In the genomic region with DNA sequence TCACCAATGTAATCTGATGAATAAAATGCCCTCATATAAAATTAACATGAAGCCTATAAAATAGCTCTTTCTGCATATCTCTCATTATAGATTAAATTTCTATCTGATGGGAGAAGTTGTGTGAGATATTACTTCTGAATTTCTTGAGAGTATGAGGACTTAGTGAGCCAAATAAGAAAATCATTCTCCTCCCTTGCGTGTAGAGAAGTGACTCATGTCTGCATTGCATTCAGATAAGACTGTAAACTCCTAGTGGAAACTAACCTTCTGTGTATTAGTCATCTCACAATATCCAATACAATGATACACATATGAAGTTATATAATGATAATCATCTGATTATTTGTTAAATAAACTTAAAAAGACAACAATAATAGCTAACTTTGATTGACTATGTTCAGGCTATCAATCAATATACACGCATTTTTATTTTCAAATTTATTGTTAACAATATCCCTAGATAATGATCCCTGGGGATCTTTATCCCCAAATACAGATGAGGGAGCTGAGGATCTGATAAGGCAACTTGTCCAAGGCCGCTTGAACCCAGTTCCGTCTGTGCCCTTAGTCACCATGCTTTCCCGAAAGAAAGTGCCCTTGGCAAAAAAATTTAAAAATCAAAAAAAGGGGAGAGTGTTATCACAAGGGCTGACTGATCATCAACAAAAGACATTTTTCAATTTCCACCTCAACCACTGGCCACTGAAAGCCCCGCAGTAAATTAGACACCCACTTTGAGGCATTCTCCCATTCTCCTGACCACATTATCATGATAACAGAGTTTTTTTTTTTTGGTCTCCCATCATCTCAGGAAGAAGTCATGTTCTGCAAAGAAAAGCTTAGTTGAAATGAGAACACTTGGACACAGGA, we compare ENCODE assay signal across 17 cellular contexts.
A peak's percentile ranks its signal among the peaks of the same experiment; 100 is the strongest.
DNase-seq lines count a peak whose midpoint lies in the region; ATAC-seq, FAIRE-seq and TF ChIP-seq lines count a peak whose summit lies in the region.
"Had no signal": no experiment of that assay in that cellular context is flagged by ENCODE, and none has a peak within 500 bp of the region (broad histone marks: within the 10 kb centered on the region; RNA-seq: fewer than 3 reads in every experiment).

No MANE protein-coding gene starts in this region.

- H3K9me3 Mint-ChIP-seq in activated naive CD4-positive, alpha-beta T cell treated with anti-CD3 and anti-CD28 coated beads, Interleukin-2, amount 50 U/mL, for 72 hours: no peaks in the 10 kb centered on the region
- H3K9me3 Mint-ChIP-seq: activated CD4-positive, alpha-beta T cell treated with anti-CD3 and anti-CD28 coated beads, Interleukin-2, amount 10 ng/mL, durations not matched to agents 7 days and 5 days; activated naive CD4-positive, alpha-beta T cell treated with anti-CD3 and anti-CD28 coated beads, Interleukin-2, amount 10 ng/mL, durations not matched to agents 7 days and 5 days had no signal

- H3K27me3 ChIP-seq in RWPE2 (ENCODE audit: insufficient read depth, poor library complexity, severe bottlenecking) (no peaks in the 10 kb centered on the region), BE2C (no peaks in the 10 kb centered on the region)
- H3K27me3 ChIP-seq: pancreas, SJCRH30 had no signal

- TF ChIP-seq CTCF in RWPE2 (IDR thresholded peaks at IDR 0.05; ENCODE audit: poor library complexity, severe bottlenecking) (no peak), BE2C (IDR thresholded peaks at IDR 0.05; ENCODE audit: low read depth, low read length) (no peak)

- no peak for TF ChIP-seq POLR2A in GM12892 (IDR thresholded peaks at IDR 0.05; ENCODE audit: low read depth, low read length)

- H3K4me1 ChIP-seq in RWPE2 (ENCODE audit: insufficient read depth, poor library complexity, severe bottlenecking) (peaks cover 11% of the 10 kb centered on the region), BE2C (no peaks in the 10 kb centered on the region; the same call in 1 of the 2 replicates)
- H3K4me1 ChIP-seq: pancreas, SJCRH30 had no signal

- no peaks in the 10 kb centered on the region for H3K36me3 Mint-ChIP-seq in activated naive CD4-positive, alpha-beta T cell treated with anti-CD3 and anti-CD28 coated beads, Interleukin-2, amount 50 U/mL, for 72 hours
- H3K36me3 Mint-ChIP-seq: activated naive CD4-positive, alpha-beta T cell treated with anti-CD3 and anti-CD28 coated beads, Interleukin-2, amount 10 ng/mL, durations not matched to agents 7 days and 5 days had no signal

- peak overlapping the region; percentile 4 for H3K27ac ChIP-seq in RWPE2 (ENCODE audit: poor library complexity, severe bottlenecking)
- H3K27ac ChIP-seq: pancreas, SJCRH30, thoracic aorta had no signal

- H3K9me3 ChIP-seq in RWPE2 (ENCODE audit: severe bottlenecking): no peaks in the 10 kb centered on the region
- H3K9me3 ChIP-seq in BE2C: no peaks in the 10 kb centered on the region
- H3K9me3 ChIP-seq: pancreas, SJCRH30, thoracic aorta had no signal

- peak; percentile 90 for ATAC-seq in RWPE2 (ENCODE audit: low read depth)
- peak; percentile 65 for ATAC-seq in esophagus mucosa
- ATAC-seq in HG02840 (IDR thresholded peaks at IDR 0.05; ENCODE audit: low FRiP score, unreplicated experiment): no peak
- no peak for ATAC-seq in activated naive CD4-positive, alpha-beta T cell treated with anti-CD3 and anti-CD28 coated beads, Interleukin-2, amount 50 U/mL, for 72 hours

- H3K36me3 ChIP-seq in RWPE2 (ENCODE audit: low read depth): no peaks in the 10 kb centered on the region
- H3K36me3 ChIP-seq in BE2C: no peaks in the 10 kb centered on the region
- H3K36me3 ChIP-seq: pancreas, SJCRH30, thoracic aorta had no signal

- H3K27ac Mint-ChIP-seq in activated naive CD4-positive, alpha-beta T cell treated with anti-CD3 and anti-CD28 coated beads, Interleukin-2, amount 50 U/mL, for 72 hours: no peak overlapping the region
- H3K27ac Mint-ChIP-seq: activated CD4-positive, alpha-beta T cell treated with anti-CD3 and anti-CD28 coated beads, Interleukin-2, amount 10 ng/mL, durations not matched to agents 7 days and 5 days; activated naive CD4-positive, alpha-beta T cell treated with anti-CD3 and anti-CD28 coated beads, Interleukin-2, amount 10 ng/mL, durations not matched to agents 7 days and 5 days had no signal

- peak; percentile 38 for DNase-seq in H4 (ENCODE audit: low spot score)
- DNase-seq in RWPE2 (ENCODE audit: low spot score): no peak
- DNase-seq in renal cortical epithelial cell (ENCODE audit: low read depth): peak; percentile 88
- DNase-seq in GM12892 (ENCODE audit: insufficient read length): no peak
- DNase-seq in BE2C: no peak
- DNase-seq in activated naive CD4-positive, alpha-beta T cell treated with anti-CD3 and anti-CD28 coated beads, Interleukin-2, amount 50 U/mL, for 72 hours (ENCODE audit: low spot score in 2 of 2): no peak
- DNase-seq: activated CD4-positive, alpha-beta T cell treated with anti-CD3 and anti-CD28 coated beads, Interleukin-2, amount 10 ng/mL, durations not matched to agents 7 days and 5 days; activated naive CD4-positive, alpha-beta T cell treated with anti-CD3 and anti-CD28 coated beads, Interleukin-2, amount 10 ng/mL, durations not matched to agents 7 days and 5 days; Karpas-422; left cardiac atrium; NCI-H524; pancreas; SJCRH30 had no signal

- FAIRE-seq in GM12892 (lab: Jason Lieb, UNC): no peak
- FAIRE-seq: GM18507, pancreas had no signal

- H3K4me3 ChIP-seq in RWPE2 (ENCODE audit: severe bottlenecking) (no peak overlapping the region), BE2C (ENCODE audit: low read depth, low read length) (no peak overlapping the region)
- H3K4me3 ChIP-seq: pancreas, SJCRH30, thoracic aorta had no signal

Comparison
In these comparisons a context has a peak if more than half of its experiments do, and no peak if none do; other contexts are left out.
1. DNase-seq: peak in H4 (single experiment) and renal cortical epithelial cell (single experiment); none in RWPE2 (single experiment), GM12892 (single experiment), BE2C (single experiment) and activated naive CD4-positive, alpha-beta T cell treated with anti-CD3 and anti-CD28 coated beads, Interleukin-2, amount 50 U/mL, for 72 hours (0 of 2).
2. ATAC-seq: peak in RWPE2 (single experiment) and esophagus mucosa (single experiment); none in HG02840 (single experiment) and activated naive CD4-positive, alpha-beta T cell treated with anti-CD3 and anti-CD28 coated beads, Interleukin-2, amount 50 U/mL, for 72 hours (0 of 2).